ENCODE assay signal across 23 cellular contexts in genomic region chr9:81239388-81239787, GRCh38.
"Had no signal": no experiment of that assay in that cellular context is flagged by ENCODE, and none has a peak within 500 bp of the region (broad histone marks: within the 10 kb centered on the region; RNA-seq: fewer than 3 reads in every experiment).

No MANE protein-coding gene starts in this region.

- H3K36me3 Mint-ChIP-seq: memory B cell; natural killer cell treated with Interleukin-12 subunit alpha and Interleukin-12 subunit beta and Interleukin-15 and Interleukin-18, amount 100 ng/mL, for 72 hours had no signal

- H3K36me3 ChIP-seq: esophagus squamous epithelium, heart left ventricle, left ventricle myocardium inferior, lower lobe of right lung, neural progenitor cell, ovary, suprapubic skin, tibial artery, upper lobe of left lung, vagina had no signal

- DNase-seq: effector memory CD4-positive, alpha-beta T cell; esophagus squamous epithelium; foreskin fibroblast; heart left ventricle; hippocampal formation; left cardiac atrium; left ventricle myocardium inferior; lower lobe of right lung; midbrain; nucleus accumbens; ovary; right cardiac atrium; stimulated activated CD4-positive, alpha-beta T cell treated with anti-CD3 and anti-CD28 coated beads, Interleukin-2, amount 100 ng/mL, for 48 hours; stimulated activated naive CD4-positive, alpha-beta T cell treated with Interleukin-2 at 50 U/mL for 16 hours; tibial artery; upper lobe of left lung had no signal

- H3K4me1 ChIP-seq: esophagus squamous epithelium, heart left ventricle, left ventricle myocardium inferior, lower lobe of right lung, suprapubic skin, tibial artery, upper lobe of left lung, vagina had no signal

- H3K9me3 Mint-ChIP-seq: memory B cell had no signal

- H3K4me2 ChIP-seq: neural progenitor cell, smooth muscle cell had no signal

- H3K27me3 ChIP-seq: esophagus squamous epithelium, heart left ventricle, neural progenitor cell, ovary, suprapubic skin, tibial artery, upper lobe of left lung, vagina had no signal

- H3K4me1 Mint-ChIP-seq: memory B cell, neural progenitor cell had no signal

- H3K27ac ChIP-seq: epithelial cell of prostate, esophagus squamous epithelium, heart left ventricle, left ventricle myocardium inferior, lower lobe of right lung, neural progenitor cell, ovary, suprapubic skin, tibial artery, upper lobe of left lung, vagina had no signal

- H3K4me3 Mint-ChIP-seq: memory B cell; natural killer cell treated with Interleukin-12 subunit alpha and Interleukin-12 subunit beta and Interleukin-15 and Interleukin-18, amount 100 ng/mL, for 72 hours; neural progenitor cell had no signal

- H3K27ac Mint-ChIP-seq: memory B cell; natural killer cell treated with Interleukin-12 subunit alpha and Interleukin-12 subunit beta and Interleukin-15 and Interleukin-18, amount 100 ng/mL, for 72 hours; neural progenitor cell had no signal

- ATAC-seq: heart left ventricle; left cardiac atrium; lower lobe of right lung; natural killer cell treated with Interleukin-12 subunit alpha and Interleukin-12 subunit beta and Interleukin-15 and Interleukin-18, amount 100 ng/mL, for 72 hours; right cardiac atrium had no signal

- H3K27me3 Mint-ChIP-seq: memory B cell; natural killer cell treated with Interleukin-12 subunit alpha and Interleukin-12 subunit beta and Interleukin-15 and Interleukin-18, amount 100 ng/mL, for 72 hours had no signal

- H3K4me3 ChIP-seq: esophagus squamous epithelium, heart left ventricle, left ventricle myocardium inferior, lower lobe of right lung, neural progenitor cell, ovary, smooth muscle cell, suprapubic skin, tibial artery, upper lobe of left lung, vagina had no signal

- H3K9ac ChIP-seq: neural progenitor cell had no signal

- H3K9me3 ChIP-seq: esophagus squamous epithelium, heart left ventricle, left ventricle myocardium inferior, lower lobe of right lung, ovary, suprapubic skin, tibial artery, upper lobe of left lung, vagina had no signal
